8 cellular contexts compared by ENCODE assay signal in the genomic region with DNA sequence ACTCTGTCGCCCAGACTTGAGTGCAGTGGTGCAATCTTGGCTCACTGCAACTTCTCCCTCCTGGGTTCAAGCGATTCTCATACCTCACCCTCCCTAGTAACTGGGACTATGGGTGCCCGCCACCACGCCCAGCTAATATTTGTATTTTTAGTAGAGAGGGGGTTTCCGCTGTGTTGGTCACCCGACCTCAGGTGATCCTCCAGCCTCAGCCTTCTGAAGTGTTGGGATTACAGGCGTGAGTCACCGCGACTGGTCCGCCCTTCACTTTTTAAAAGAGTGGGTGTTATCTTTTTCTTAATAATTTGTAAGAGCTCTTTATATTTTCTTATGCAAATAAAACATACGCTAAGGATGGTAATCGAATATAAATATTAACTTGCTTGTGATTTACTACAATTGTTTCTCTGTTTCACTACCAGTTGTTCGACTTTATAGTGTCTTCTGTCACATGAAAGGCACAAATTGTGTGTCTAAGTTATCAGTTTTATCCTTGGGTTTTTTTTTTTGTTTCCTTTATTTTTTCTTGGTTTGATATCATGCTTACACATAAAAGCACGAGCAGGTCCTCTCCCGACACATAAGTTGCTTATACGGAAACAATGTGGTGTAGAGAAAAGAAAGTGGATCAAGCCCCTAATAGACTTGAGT. TPM values are rescaled to one million over a fixed set of nuclear protein-coding genes. Genes with fewer than 3 reads are reported as not detected.
DNase-seq lines count a peak whose midpoint lies in the region; ATAC-seq, FAIRE-seq and TF ChIP-seq lines count a peak whose summit lies in the region.

No MANE protein-coding gene starts in this region.

- peaks cover 30% of the 10 kb centered on the region for H3K4me1 Mint-ChIP-seq in CD4-positive, alpha-beta T cell (ENCODE audit: low read depth)
- peaks cover 26 to 40% (median 33%) of the 10 kb centered on the region in 3 donors for H3K4me1 Mint-ChIP-seq in naive B cell

- CTCF ChIA-PET in CD4-positive, alpha-beta T cell (lab: Charles Lee), result no interaction called here

- no peaks in the 10 kb centered on the region for H3K27me3 Mint-ChIP-seq in CD4-positive, alpha-beta T cell
- no peaks in the 10 kb centered on the region for H3K27me3 Mint-ChIP-seq in naive B cell

- H3K4me1 ChIP-seq in NT2/D1 (ENCODE audit: insufficient read depth, insufficient read length), result no peaks in the 10 kb centered on the region

- H3K9ac ChIP-seq in NT2/D1 (ENCODE audit: insufficient read length, low read depth), result peak overlapping the region; percentile 73

- H3K4me3 ChIP-seq in NT2/D1 (ENCODE audit: insufficient read length, low read depth) (peak overlapping the region; percentile 69), bronchial epithelial cell (ENCODE audit: low read depth, low read length) (peak overlapping the region; percentile 99)

- DNase-seq in CD4-positive, alpha-beta T cell, result peak in 1 of 10 experiments; percentile 20
- DNase-seq in NT2/D1 (ENCODE audit: low read depth, low spot score) (no peak), bronchial epithelial cell (ENCODE audit: low read depth) (peak; percentile 83), naive B cell (no peak), SIG-M5 treated with dmso at 0.1 percent for 504 hours (lab: John Stamatoyannopoulos, UW; ENCODE audit: unreplicated experiment) (no peak), OCI-M2 (lab: John Stamatoyannopoulos, UW; ENCODE audit: unreplicated experiment) (no peak)

- peak overlapping the region; percentile 100 for H3K27ac ChIP-seq in CD4-positive, alpha-beta T cell (ENCODE audit: low read depth, low read length)

- no peaks in the 10 kb centered on the region for H3K9me3 Mint-ChIP-seq in CD4-positive, alpha-beta T cell
- no peaks in the 10 kb centered on the region for H3K9me3 Mint-ChIP-seq in naive B cell

- peak overlapping the region; percentile 96 for H3K27ac Mint-ChIP-seq in CD4-positive, alpha-beta T cell
- H3K27ac Mint-ChIP-seq in naive B cell, result peak overlapping the region; percentile 99 to 100 (median 100)

- ATAC-seq in CD4-positive, alpha-beta T cell (ENCODE audit: poor library complexity), result no peak
- ATAC-seq in naive B cell (ENCODE audit: low read depth in 2 of 2), result no peak
- no peak for ATAC-seq in HG03196 (IDR thresholded peaks at IDR 0.05; ENCODE audit: unreplicated experiment)
- ATAC-seq in GM18861 (IDR thresholded peaks at IDR 0.05; ENCODE audit: unreplicated experiment), result no peak

- H3K4me3 Mint-ChIP-seq in CD4-positive, alpha-beta T cell, result peak overlapping the region; percentile 98
- H3K4me3 Mint-ChIP-seq in naive B cell, result peak overlapping the region; percentile 89 to 100 (median 98)

- no peak for FAIRE-seq in bronchial epithelial cell (lab: Jason Lieb, UNC)

- intact Hi-C loops in CD4-positive, alpha-beta T cell (cut with DNase I, micrococcal nuclease), result loop anchor here (5.0 to 10.0 kb wide), 7 partner anchors 35 to 1865 kb away; partner anchors contain the start of genes IL6ST (in 2 of the 2), MAP3K1 (in 2 of the 2), DHX29 (in 1 of the 2) and MIER3 (in 1 of the 2)

- H3K9me3 ChIP-seq in CD4-positive, alpha-beta T cell (ENCODE audit: control insufficient read depth, low read length), result no peaks in the 10 kb centered on the region
- no peaks in the 10 kb centered on the region for H3K9me3 ChIP-seq in NT2/D1 (ENCODE audit: insufficient read depth, low read length)

- H3K36me3 ChIP-seq in NT2/D1 (ENCODE audit: insufficient read depth, insufficient read length, low read length) (peaks cover 5% of the 10 kb centered on the region), bronchial epithelial cell (ENCODE audit: control insufficient read depth, insufficient read depth, low read length) (no peaks in the 10 kb centered on the region)

- POLR2A ChIA-PET in CD4-positive, alpha-beta T cell (lab: Charles Lee), result no interaction called here

- H3K36me3 Mint-ChIP-seq in CD4-positive, alpha-beta T cell (ENCODE audit: low read depth), result peaks cover 42% of the 10 kb centered on the region
- peaks cover 0 to 9% of the 10 kb centered on the region in 2 donors for H3K36me3 Mint-ChIP-seq in naive B cell

- H3K27me3 ChIP-seq in CD4-positive, alpha-beta T cell (ENCODE audit: control insufficient read depth, insufficient read depth, low read length), result no peaks in the 10 kb centered on the region
- H3K27me3 ChIP-seq in NT2/D1 (ENCODE audit: insufficient read depth, insufficient read length), result no peaks in the 10 kb centered on the region
- no peaks in the 10 kb centered on the region for H3K27me3 ChIP-seq in bronchial epithelial cell (ENCODE audit: control insufficient read depth, insufficient read depth, low read length)

- TF ChIP-seq CTCF in CD4-positive, alpha-beta T cell (IDR thresholded peaks at IDR 0.05), result no peak
- TF ChIP-seq CTCF in bronchial epithelial cell (IDR thresholded peaks at IDR 0.05; ENCODE audit: insufficient read depth, low read length, severe bottlenecking), result no peak

RNA-seq across cellular contexts. Expression of gene GPBP1, which starts 1.9 kb away (rescaled TPM):
- total RNA-seq in CD4-positive, alpha-beta T cell, result 100 to 1,000 TPM; 136 to 137 TPM
- 84.2 and 87.3 TPM in 2 replicates for total RNA-seq in bronchial epithelial cell
- 100 to 1,000 TPM in 4 of 6 donors, 10 to 100 TPM in 2; 84.1 to 120 (median 106) TPM for polyA plus RNA-seq in naive B cell (ENCODE audit: low read depth in 6 of 6)
